Comparison of ENCODE assay signal across 14 cellular contexts in genomic region chr3:127419140-127419539, GRCh38.
"Had no signal": no experiment of that assay in that cellular context is flagged by ENCODE, and none has a peak within 500 bp of the region (broad histone marks: within the 10 kb centered on the region; RNA-seq: fewer than 3 reads in every experiment).

No MANE protein-coding gene starts in this region.

- H3K4me3 ChIP-seq: left ventricle myocardium inferior, ovary, thoracic aorta had no signal

- H3K9me3 ChIP-seq: left ventricle myocardium inferior, ovary, thoracic aorta had no signal

- DNase-seq: activated CD4-positive, alpha-beta memory T cell treated with anti-CD3 and anti-CD28 coated beads, Interleukin-2, amount 10 ng/mL, durations not matched to agents 7 days and 5 days; activated CD4-positive, alpha-beta T cell treated with anti-CD3 and anti-CD28 coated beads for 4 hours; activated effector memory CD4-positive, alpha-beta T cell treated with Interleukin-2 at 50 U/mL for 16 hours; activated naive CD4-positive, alpha-beta T cell treated with anti-CD3 and anti-CD28 coated beads, Interleukin-2, amount 50 U/mL, for 16 hours; activated T-cell treated with anti-CD3 and anti-CD28 coated beads, Interleukin-2, amount 50 U/mL, for 4 hours; erythroblast; left ventricle myocardium inferior; nephron progenitor cell; ovary; stimulated activated CD4-positive, alpha-beta T cell treated with anti-CD3 and anti-CD28 coated beads, Interleukin-12 subunit alpha, Interleukin-12 subunit beta, amount 100 ng/mL, for 4 hours; T-helper 17 cell; WERI-Rb-1 had no signal

- ATAC-seq: activated T-cell treated with anti-CD3 and anti-CD28 coated beads, Interleukin-2, amount 50 U/mL, for 4 hours; stimulated activated effector memory CD8-positive, alpha-beta T cell treated with anti-CD3 and anti-CD28 coated beads, Interleukin-12 subunit alpha, Interleukin-12 subunit beta, amount 100 ng/mL, for 72 hours; T-helper 17 cell had no signal

- H3K36me3 ChIP-seq: left ventricle myocardium inferior, ovary, thoracic aorta, WERI-Rb-1 had no signal

- H3K27ac ChIP-seq: left ventricle myocardium inferior, ovary, thoracic aorta, WERI-Rb-1 had no signal

- H3K4me1 ChIP-seq: left ventricle myocardium inferior had no signal

- H3K27me3 ChIP-seq: ovary had no signal
